ENCODE assay signal across 8 cellular contexts in the genomic region with DNA sequence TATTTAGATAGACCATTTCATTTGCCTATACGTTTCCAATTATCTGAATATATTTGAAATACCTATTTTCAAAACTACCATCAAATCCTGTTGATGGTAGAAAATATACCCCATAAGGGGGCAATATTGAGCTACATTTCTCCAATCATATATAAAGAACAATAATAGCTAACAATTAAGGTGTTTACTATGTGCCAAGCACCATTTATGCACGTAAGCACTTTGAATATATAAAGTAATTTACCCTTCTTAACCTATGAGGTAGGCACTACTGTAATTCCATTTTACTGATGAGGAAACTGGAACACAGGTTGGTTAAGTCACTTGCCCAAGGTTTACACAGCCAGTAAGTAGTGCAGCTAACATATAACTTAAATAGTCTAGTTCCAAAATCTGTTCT.
A peak's percentile ranks its signal among the peaks of the same experiment; 100 is the strongest.
DNase-seq lines count a peak whose midpoint lies in the region; ATAC-seq and TF ChIP-seq lines count a peak whose summit lies in the region.

No MANE protein-coding gene starts in this region.

- H3K4me3 ChIP-seq in HEK293 (ENCODE audit: low read depth, low read length) (no peak overlapping the region), SK-N-MC (no peak overlapping the region), upper lobe of right lung (no peak overlapping the region)

- DNase-seq in SK-N-MC (ENCODE audit: low read depth, low spot score) (peak; percentile 39), germinal center (ENCODE audit: low spot score) (peak; percentile 6), upper lobe of right lung (no peak), GDM1 (lab: John Stamatoyannopoulos, UW) (no peak), occipital lobe (lab: John Stamatoyannopoulos, UW) (no peak)

- no peak overlapping the region for H3K9ac ChIP-seq in SK-N-MC (ENCODE audit: insufficient read length)

- H3K36me3 ChIP-seq in HEK293 (ENCODE audit: control insufficient read depth in 2 of 2, insufficient read depth in 1 of 2, low read length in 2 of 2) (peaks cover 0 to 10% of the 10 kb centered on the region in 2 experiments; a peak in 1 of 3 replicates), SK-N-MC (ENCODE audit: insufficient read depth, low read length) (no peaks in the 10 kb centered on the region), upper lobe of right lung (peaks cover 25% of the 10 kb centered on the region)

- H3K4me1 ChIP-seq in HEK293 (ENCODE audit: control insufficient read depth, insufficient read depth, low read length), result no peaks in the 10 kb centered on the region
- no peaks in the 10 kb centered on the region for H3K4me1 ChIP-seq in upper lobe of right lung

- no peaks in the 10 kb centered on the region for H3K27me3 ChIP-seq in upper lobe of right lung

- TF ChIP-seq CTCF in C4-2B (conservative IDR thresholded peaks at IDR 0.05) (peak; percentile 83), HEK293 (tag by site-specific recombination; IDR thresholded peaks at IDR 0.05) (no peak), upper lobe of right lung (IDR thresholded peaks at IDR 0.05) (peak; percentile 57)

- POLR2A ChIA-PET in HEK293 (lab: Yijun Ruan, JAX), result no interaction called here

- intact Hi-C loops in upper lobe of right lung (cut with DNase I), result loop anchor here (5.0 kb wide), 1 partner anchor 341 kb away; no protein-coding TSS in a partner anchor

- H3K9me3 ChIP-seq in HEK293 (ENCODE audit: control insufficient read depth, insufficient read depth, low read depth, low read length) (no peaks in the 10 kb centered on the region), SK-N-MC (ENCODE audit: low read depth, low read length) (no peaks in the 10 kb centered on the region), upper lobe of right lung (no peaks in the 10 kb centered on the region)

- peak; percentile 37 for ATAC-seq in upper lobe of right lung
- ATAC-seq in GM19395 (IDR thresholded peaks at IDR 0.05; ENCODE audit: unreplicated experiment), result no peak

- CTCF ChIA-PET in HEK293 (lab: Yijun Ruan, JAX), result interaction anchor here (0.6 to 4.1 kb wide), 14 partner anchors 12 to 362 kb away, joined by 3 to 55 read pairs (median 5); partner anchors contain the start of gene UBL3

- H3K27ac ChIP-seq in C4-2B (no peak overlapping the region), HEK293 (ENCODE audit: extremely low read depth, low read depth, low read length) (no peak overlapping the region), SK-N-MC (no peak overlapping the region), upper lobe of right lung (no peak overlapping the region)

TF ChIP-seq in HEK293, 187 proteins besides CTCF, POLR2A, EP300 and RAD21:
- TF ChIP-seq, protein P1, sequence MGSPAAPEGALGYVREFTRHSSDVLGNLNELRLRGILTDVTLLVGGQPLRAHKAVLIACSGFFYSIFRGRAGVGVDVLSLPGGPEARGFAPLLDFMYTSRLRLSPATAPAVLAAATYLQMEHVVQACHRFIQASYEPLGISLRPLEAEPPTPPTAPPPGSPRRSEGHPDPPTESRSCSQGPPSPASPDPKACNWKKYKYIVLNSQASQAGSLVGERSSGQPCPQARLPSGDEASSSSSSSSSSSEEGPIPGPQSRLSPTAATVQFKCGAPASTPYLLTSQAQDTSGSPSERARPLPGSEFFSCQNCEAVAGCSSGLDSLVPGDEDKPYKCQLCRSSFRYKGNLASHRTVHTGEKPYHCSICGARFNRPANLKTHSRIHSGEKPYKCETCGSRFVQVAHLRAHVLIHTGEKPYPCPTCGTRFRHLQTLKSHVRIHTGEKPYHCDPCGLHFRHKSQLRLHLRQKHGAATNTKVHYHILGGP (tag by site-specific recombination; IDR thresholded peaks at IDR 0.05), result no peak
- TF ChIP-seq ZNF654 (tag by site-specific recombination; IDR thresholded peaks at IDR 0.05; ENCODE audit: low read depth), result peak; percentile 59

Comparison
In these comparisons a context has a peak if more than half of its experiments do, and no peak if none do; other contexts are left out.
1. DNase-seq: peak in SK-N-MC (single experiment) and germinal center (single experiment); none in upper lobe of right lung (single experiment), GDM1 (single experiment) and occipital lobe (single experiment).